Comparison of ENCODE assay signal across 12 cellular contexts in genomic region chr7:25073451-25073850, GRCh38. TPM values are rescaled to one million over a fixed set of nuclear protein-coding genes. Genes with fewer than 3 reads are reported as not detected.
DNase-seq lines count a peak whose midpoint lies in the region; ATAC-seq and TF ChIP-seq lines count a peak whose summit lies in the region.
"Had no signal": no experiment of that assay in that cellular context is flagged by ENCODE, and none has a peak within 500 bp of the region (broad histone marks: within the 10 kb centered on the region; RNA-seq: fewer than 3 reads in every experiment).

No MANE protein-coding gene starts in this region.

- peak overlapping the region; percentile 40 for H3K27ac ChIP-seq in SJSA1

- no peaks in the 10 kb centered on the region for H3K27me3 ChIP-seq in SJSA1 (replicated peaks)

- H3K9me3 ChIP-seq in SJSA1 (replicated peaks) = no peaks in the 10 kb centered on the region

- H3K27ac Mint-ChIP-seq in activated CD4-positive, alpha-beta T cell treated with anti-CD3 and anti-CD28 coated beads for 36 hours = no peak overlapping the region
- H3K27ac Mint-ChIP-seq: activated naive CD8-positive, alpha-beta T cell treated with anti-CD3 and anti-CD28 coated beads, Interleukin-2, amount 10 ng/mL, durations not matched to agents 7 days and 5 days had no signal

- intact Hi-C loops in activated CD4-positive, alpha-beta T cell treated with anti-CD3 and anti-CD28 coated beads for 36 hours (cut with DNase I, micrococcal nuclease) = loop anchor here (2.0 to 5.0 kb wide), 3 partner anchors 19 to 46 kb away; no protein-coding TSS in a partner anchor

- peaks cover 20% of the 10 kb centered on the region for H3K4me1 Mint-ChIP-seq in activated CD4-positive, alpha-beta T cell treated with anti-CD3 and anti-CD28 coated beads for 36 hours

- peaks cover 9% of the 10 kb centered on the region for H3K27me3 Mint-ChIP-seq in activated CD4-positive, alpha-beta T cell treated with anti-CD3 and anti-CD28 coated beads for 36 hours

- H3K4me3 Mint-ChIP-seq in activated CD4-positive, alpha-beta T cell treated with anti-CD3 and anti-CD28 coated beads for 36 hours = no peak overlapping the region
- H3K4me3 Mint-ChIP-seq: activated naive CD8-positive, alpha-beta T cell treated with anti-CD3 and anti-CD28 coated beads, Interleukin-2, amount 10 ng/mL, durations not matched to agents 7 days and 5 days had no signal

- peak; percentile 10 for DNase-seq in activated CD4-positive, alpha-beta T cell treated with anti-CD3 and anti-CD28 coated beads for 36 hours
- no peak for DNase-seq in activated CD4-positive, alpha-beta T cell treated with anti-CD3 and anti-CD28 coated beads, Interleukin-2, amount 50 U/mL, for 1 hour
- DNase-seq in SJSA1 (ENCODE audit: low read depth in 1 of 2, low spot score in 2 of 2) (peak; percentile 72 to 82), fibroblast of the aortic adventitia (ENCODE audit: low read depth) (peak; percentile 73), stromal cell of bone marrow (ENCODE audit: low read depth) (peak; percentile 58)
- DNase-seq: activated naive CD8-positive, alpha-beta T cell treated with anti-CD3 and anti-CD28 coated beads, Interleukin-2, amount 10 ng/mL, durations not matched to agents 7 days and 5 days; DMS153; NCI-H226 had no signal

- POLR2A ChIA-PET in activated CD4-positive, alpha-beta T cell treated with anti-CD3 and anti-CD28 coated beads for 36 hours (lab: Charles Lee) = no interaction called here

- no peaks in the 10 kb centered on the region for H3K36me3 ChIP-seq in SJSA1

- TF ChIP-seq CTCF in fibroblast of the aortic adventitia (IDR thresholded peaks at IDR 0.05; ENCODE audit: insufficient read depth, low read length) = no peak

- H3K4me1 ChIP-seq in SJSA1 (replicated peaks) = peaks cover 29% of the 10 kb centered on the region

- H3K36me3 Mint-ChIP-seq in activated CD4-positive, alpha-beta T cell treated with anti-CD3 and anti-CD28 coated beads for 36 hours (ENCODE audit: low read depth) = no peaks in the 10 kb centered on the region
- H3K36me3 Mint-ChIP-seq: activated naive CD8-positive, alpha-beta T cell treated with anti-CD3 and anti-CD28 coated beads, Interleukin-2, amount 10 ng/mL, durations not matched to agents 7 days and 5 days had no signal

- peak; percentile 55 for ATAC-seq in activated CD4-positive, alpha-beta T cell treated with anti-CD3 and anti-CD28 coated beads for 36 hours
- ATAC-seq in GM19463 (IDR thresholded peaks at IDR 0.05; ENCODE audit: unreplicated experiment) (no peak), GM19324 (IDR thresholded peaks at IDR 0.05; ENCODE audit: low FRiP score, unreplicated experiment) (no peak), HG03565 (IDR thresholded peaks at IDR 0.05; ENCODE audit: unreplicated experiment) (no peak)
- ATAC-seq: GM12878 had no signal

- CTCF ChIA-PET in activated CD4-positive, alpha-beta T cell treated with anti-CD3 and anti-CD28 coated beads for 36 hours (lab: Charles Lee) = interaction anchor here (1.0 to 6.7 kb wide), 5 partner anchors 19 to 261 kb away, joined by 4 to 57 read pairs (median 14); no protein-coding TSS in a partner anchor

- H3K4me3 ChIP-seq in SJSA1 = no peak overlapping the region
- no peak overlapping the region for H3K4me3 ChIP-seq in fibroblast of the aortic adventitia (ENCODE audit: low read depth, low read length)
- H3K4me3 ChIP-seq: GM12878 had no signal

- peaks cover 4% of the 10 kb centered on the region for H3K9me3 Mint-ChIP-seq in activated CD4-positive, alpha-beta T cell treated with anti-CD3 and anti-CD28 coated beads for 36 hours (ENCODE audit: low read depth)
- H3K9me3 Mint-ChIP-seq: activated naive CD8-positive, alpha-beta T cell treated with anti-CD3 and anti-CD28 coated beads, Interleukin-2, amount 10 ng/mL, durations not matched to agents 7 days and 5 days had no signal

RNA-seq across cellular contexts. Expression of gene CYCS, which starts 51.6 kb away (rescaled TPM):
- 100 to 1,000 TPM; 222 to 237 TPM for total RNA-seq in activated CD4-positive, alpha-beta T cell treated with anti-CD3 and anti-CD28 coated beads for 36 hours
- total RNA-seq in SJSA1 (2014; rRNA removed; shearing (Covaris generic)) = 144 and 170 TPM in 2 replicates
- total RNA-seq in fibroblast of the aortic adventitia (ENCODE audit: low replicate concordance) = 9.0 and 51.9 TPM in 2 replicates
